8 cellular contexts compared by ENCODE assay signal in the genomic region with DNA sequence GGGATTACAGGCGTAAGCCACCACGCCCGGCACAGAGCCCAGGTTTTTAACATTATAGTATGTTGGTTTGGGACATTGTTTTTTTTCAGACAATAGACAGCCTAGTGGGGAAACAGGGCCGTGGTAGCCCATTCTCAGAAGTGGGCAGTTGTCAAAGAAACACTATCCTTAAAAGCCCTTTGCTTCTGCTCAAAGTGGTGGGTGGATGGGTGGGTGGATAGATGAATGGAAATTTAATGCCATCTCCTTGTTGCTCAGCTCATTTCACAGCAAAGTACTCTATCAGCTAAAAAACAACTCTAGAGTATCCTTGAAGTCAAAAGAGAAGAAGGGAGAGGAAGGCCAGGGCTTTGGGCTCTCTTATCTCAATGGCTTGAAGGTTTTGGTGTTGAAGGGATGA.
"Had no signal": no experiment of that assay in that cellular context is flagged by ENCODE, and none has a peak within 500 bp of the region (broad histone marks: within the 10 kb centered on the region; RNA-seq: fewer than 3 reads in every experiment).

No MANE protein-coding gene starts in this region.

- DNase-seq: GDM1, GF-D8 had no signal

- H3K4me3 ChIP-seq: GM12878 had no signal

- ATAC-seq: GM12878 had no signal

- FAIRE-seq: G401.6, GM12878, GM12891, GM12892, GM18507, GM19239 had no signal
